In the genomic region with DNA sequence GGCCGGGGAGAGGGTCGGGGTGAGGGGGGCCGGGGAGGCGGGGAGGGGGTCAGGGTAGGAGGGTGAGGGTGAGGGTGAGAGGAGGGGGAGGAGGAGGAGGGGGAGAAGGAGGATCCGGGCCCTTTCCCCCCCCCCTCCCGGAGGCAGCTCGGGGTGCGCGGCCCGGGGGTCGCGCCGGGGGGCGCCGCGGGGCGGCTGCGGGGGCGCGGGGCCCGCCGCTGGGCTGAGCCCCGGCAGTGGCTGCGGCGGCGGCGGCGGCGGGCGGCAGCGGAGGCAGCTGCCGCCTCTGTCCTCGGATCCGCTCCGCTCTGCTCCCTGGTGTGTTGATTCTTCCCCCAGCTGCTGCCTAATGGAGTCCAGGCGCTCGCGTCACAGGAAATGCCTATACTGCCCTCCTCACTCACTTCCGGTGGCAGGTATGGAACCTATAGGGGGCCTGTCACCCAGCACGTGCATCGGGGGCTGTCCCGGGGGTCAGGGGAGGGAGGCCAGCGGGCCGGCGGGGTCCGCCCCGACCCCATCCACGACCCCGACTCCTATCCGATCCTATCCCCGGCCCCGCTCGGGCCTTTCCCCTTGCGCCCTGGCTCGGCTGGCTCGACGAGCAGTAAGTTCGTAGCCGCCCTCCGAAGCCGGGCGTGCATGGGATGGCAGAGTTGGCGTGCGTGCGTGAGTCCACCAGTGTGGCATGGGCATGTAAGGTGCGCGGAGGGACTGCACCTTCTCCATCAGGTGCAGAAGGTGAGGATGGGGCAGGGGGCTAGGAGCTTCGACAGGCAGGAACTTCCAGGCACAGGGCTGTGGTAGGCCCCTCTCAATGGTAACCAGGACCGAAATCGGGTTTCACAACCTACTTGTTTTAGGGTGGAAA, we compare ENCODE assay signal across 1 cellular context.
TF ChIP-seq lines count a peak whose summit lies in the region.

A gene (minus strand): TSS at position 351 of the 871 bp plus-strand sequence.

TF ChIP-seq in HepG2, 621 proteins besides CTCF, POLR2A, EP300 and RAD21 (continued from another document and continues in another):
- TF ChIP-seq, protein P1, sequence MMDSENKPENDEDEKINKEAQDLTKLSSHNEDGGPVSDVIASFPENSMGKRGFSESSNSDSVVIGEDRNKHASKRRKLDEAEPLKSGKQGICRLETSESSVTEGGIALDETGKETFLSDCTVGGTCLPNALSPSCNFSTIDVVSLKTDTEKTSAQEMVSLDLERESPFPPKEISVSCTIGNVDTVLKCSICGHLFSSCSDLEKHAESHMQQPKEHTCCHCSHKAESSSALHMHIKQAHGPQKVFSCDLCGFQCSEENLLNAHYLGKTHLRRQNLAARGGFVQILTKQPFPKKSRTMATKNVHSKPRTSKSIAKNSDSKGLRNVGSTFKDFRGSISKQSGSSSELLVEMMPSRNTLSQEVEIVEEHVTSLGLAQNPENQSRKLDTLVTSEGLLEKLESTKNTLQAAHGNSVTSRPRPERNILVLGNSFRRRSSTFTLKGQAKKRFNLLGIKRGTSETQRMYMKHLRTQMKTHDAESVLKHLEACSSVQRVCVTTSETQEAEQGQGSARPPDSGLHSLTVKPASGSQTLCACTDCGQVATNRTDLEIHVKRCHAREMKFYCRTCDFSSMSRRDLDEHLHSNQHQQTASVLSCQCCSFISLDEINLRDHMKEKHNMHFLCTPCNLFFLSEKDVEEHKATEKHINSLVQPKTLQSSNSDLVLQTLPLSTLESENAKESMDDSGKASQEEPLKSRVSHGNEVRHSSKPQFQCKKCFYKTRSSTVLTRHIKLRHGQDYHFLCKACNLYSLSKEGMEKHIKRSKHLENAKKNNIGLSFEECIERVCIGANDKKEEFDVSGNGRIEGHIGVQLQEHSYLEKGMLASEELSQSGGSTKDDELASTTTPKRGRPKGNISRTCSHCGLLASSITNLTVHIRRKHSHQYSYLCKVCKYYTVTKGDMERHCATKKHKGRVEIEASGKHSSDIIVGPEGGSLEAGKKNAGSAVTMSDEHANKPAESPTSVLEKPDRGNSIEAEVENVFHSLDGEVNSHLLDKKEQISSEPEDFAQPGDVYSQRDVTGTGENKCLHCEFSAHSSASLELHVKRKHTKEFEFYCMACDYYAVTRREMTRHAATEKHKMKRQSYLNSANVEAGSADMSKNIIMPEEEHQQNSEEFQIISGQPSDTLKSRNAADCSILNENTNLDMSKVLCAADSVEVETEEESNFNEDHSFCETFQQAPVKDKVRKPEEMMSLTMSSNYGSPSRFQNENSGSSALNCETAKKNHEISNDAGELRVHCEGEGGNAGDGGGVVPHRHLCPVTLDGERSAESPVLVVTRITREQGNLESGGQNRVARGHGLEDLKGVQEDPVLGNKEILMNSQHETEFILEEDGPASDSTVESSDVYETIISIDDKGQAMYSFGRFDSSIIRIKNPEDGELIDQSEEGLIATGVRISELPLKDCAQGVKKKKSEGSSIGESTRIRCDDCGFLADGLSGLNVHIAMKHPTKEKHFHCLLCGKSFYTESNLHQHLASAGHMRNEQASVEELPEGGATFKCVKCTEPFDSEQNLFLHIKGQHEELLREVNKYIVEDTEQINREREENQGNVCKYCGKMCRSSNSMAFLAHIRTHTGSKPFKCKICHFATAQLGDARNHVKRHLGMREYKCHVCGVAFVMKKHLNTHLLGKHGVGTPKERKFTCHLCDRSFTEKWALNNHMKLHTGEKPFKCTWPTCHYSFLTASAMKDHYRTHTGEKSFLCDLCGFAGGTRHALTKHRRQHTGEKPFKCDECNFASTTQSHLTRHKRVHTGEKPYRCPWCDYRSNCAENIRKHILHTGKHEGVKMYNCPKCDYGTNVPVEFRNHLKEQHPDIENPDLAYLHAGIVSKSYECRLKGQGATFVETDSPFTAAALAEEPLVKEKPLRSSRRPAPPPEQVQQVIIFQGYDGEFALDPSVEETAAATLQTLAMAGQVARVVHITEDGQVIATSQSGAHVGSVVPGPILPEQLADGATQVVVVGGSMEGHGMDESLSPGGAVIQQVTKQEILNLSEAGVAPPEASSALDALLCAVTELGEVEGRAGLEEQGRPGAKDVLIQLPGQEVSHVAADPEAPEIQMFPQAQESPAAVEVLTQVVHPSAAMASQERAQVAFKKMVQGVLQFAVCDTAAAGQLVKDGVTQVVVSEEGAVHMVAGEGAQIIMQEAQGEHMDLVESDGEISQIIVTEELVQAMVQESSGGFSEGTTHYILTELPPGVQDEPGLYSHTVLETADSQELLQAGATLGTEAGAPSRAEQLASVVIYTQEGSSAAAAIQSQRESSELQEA (CRISPR knock-in tag; IDR thresholded peaks at IDR 0.05; ENCODE audit: not compliant biosample characterization) = peak; percentile 78
- TF ChIP-seq ZNF660 (CRISPR knock-in tag; IDR thresholded peaks at IDR 0.05; ENCODE audit: borderline replicate concordance, low read depth) (no peak), ASH2L (IDR thresholded peaks at IDR 0.05; ENCODE audit: insufficient read length, low read depth, low read length) (peak; percentile 86), KLF16 (CRISPR knock-in tag; IDR thresholded peaks at IDR 0.05) (peak; percentile 74 to 79; a peak in 3 of 4 replicates), ATM (IDR thresholded peaks at IDR 0.05; ENCODE audit: borderline replicate concordance) (no peak), MYNN (CRISPR knock-in tag; IDR thresholded peaks at IDR 0.05; ENCODE audit: low read depth) (no peak), KLF11 (CRISPR knock-in tag; IDR thresholded peaks at IDR 0.05) (0 out of 2 replicates have a peak, but pooled peaks have one; percentile 46), ZFY (CRISPR knock-in tag; IDR thresholded peaks at IDR 0.05) (peak; percentile 87), ZNF713 (CRISPR knock-in tag; IDR thresholded peaks at IDR 0.05) (no peak), KDM3A (CRISPR knock-in tag; IDR thresholded peaks at IDR 0.05; ENCODE audit: low read depth) (no peak), ZNF331 (CRISPR knock-in tag; IDR thresholded peaks at IDR 0.05) (no peak), NKX3-1 (CRISPR knock-in tag; IDR thresholded peaks at IDR 0.05) (no peak; the same call in 1 of the 2 replicates), MAZ (IDR thresholded peaks at IDR 0.05; ENCODE audit: borderline replicate concordance, low read depth, low read length) (0 out of 2 replicates have a peak, but pooled peaks have one; percentile 4), MAZ (CRISPR knock-in tag; IDR thresholded peaks at IDR 0.05; ENCODE audit: low read depth) (no peak), ZFX (CRISPR knock-in tag; IDR thresholded peaks at IDR 0.05; ENCODE audit: low read depth) (peak; percentile 91), SNAPC2 (CRISPR knock-in tag; IDR thresholded peaks at IDR 0.05) (no peak; the same call in 1 of the 2 replicates), ZNF256 (CRISPR knock-in tag; conservative IDR thresholded peaks at IDR 0.05) (0 out of 2 replicates have a peak, but pooled peaks have one; percentile 47), ZNF616 (CRISPR knock-in tag; IDR thresholded peaks at IDR 0.05; ENCODE audit: low read depth) (peak; percentile 53; the same call in 1 of the 2 replicates), ZNF34 (CRISPR knock-in tag; IDR thresholded peaks at IDR 0.05; ENCODE audit: borderline replicate concordance) (peak; percentile 56; the same call in 1 of the 2 replicates), MLLT10 (CRISPR knock-in tag; IDR thresholded peaks at IDR 0.05) (no peak), ZNF839 (CRISPR knock-in tag; IDR thresholded peaks at IDR 0.05; ENCODE audit: borderline replicate concordance) (peak; percentile 83; the same call in 1 of the 2 replicates), KDM1A (CRISPR knock-in tag; IDR thresholded peaks at IDR 0.05) (no peak), SOX6 (IDR thresholded peaks at IDR 0.05) (no peak), SOX6 (CRISPR knock-in tag; IDR thresholded peaks at IDR 0.05) (peak; percentile 65), MBD4 (IDR thresholded peaks at IDR 0.05; ENCODE audit: borderline replicate concordance, low read length) (no peak)
- TF ChIP-seq, protein P2, sequence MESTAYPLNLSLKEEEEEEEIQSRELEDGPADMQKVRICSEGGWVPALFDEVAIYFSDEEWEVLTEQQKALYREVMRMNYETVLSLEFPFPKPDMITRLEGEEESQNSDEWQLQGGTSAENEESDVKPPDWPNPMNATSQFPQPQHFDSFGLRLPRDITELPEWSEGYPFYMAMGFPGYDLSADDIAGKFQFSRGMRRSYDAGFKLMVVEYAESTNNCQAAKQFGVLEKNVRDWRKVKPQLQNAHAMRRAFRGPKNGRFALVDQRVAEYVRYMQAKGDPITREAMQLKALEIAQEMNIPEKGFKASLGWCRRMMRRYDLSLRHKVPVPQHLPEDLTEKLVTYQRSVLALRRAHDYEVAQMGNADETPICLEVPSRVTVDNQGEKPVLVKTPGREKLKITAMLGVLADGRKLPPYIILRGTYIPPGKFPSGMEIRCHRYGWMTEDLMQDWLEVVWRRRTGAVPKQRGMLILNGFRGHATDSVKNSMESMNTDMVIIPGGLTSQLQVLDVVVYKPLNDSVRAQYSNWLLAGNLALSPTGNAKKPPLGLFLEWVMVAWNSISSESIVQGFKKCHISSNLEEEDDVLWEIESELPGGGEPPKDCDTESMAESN (CRISPR knock-in tag; conservative IDR thresholded peaks at IDR 0.05) = no peak; the same call in 1 of the 2 replicates
- TF ChIP-seq, protein P3, sequence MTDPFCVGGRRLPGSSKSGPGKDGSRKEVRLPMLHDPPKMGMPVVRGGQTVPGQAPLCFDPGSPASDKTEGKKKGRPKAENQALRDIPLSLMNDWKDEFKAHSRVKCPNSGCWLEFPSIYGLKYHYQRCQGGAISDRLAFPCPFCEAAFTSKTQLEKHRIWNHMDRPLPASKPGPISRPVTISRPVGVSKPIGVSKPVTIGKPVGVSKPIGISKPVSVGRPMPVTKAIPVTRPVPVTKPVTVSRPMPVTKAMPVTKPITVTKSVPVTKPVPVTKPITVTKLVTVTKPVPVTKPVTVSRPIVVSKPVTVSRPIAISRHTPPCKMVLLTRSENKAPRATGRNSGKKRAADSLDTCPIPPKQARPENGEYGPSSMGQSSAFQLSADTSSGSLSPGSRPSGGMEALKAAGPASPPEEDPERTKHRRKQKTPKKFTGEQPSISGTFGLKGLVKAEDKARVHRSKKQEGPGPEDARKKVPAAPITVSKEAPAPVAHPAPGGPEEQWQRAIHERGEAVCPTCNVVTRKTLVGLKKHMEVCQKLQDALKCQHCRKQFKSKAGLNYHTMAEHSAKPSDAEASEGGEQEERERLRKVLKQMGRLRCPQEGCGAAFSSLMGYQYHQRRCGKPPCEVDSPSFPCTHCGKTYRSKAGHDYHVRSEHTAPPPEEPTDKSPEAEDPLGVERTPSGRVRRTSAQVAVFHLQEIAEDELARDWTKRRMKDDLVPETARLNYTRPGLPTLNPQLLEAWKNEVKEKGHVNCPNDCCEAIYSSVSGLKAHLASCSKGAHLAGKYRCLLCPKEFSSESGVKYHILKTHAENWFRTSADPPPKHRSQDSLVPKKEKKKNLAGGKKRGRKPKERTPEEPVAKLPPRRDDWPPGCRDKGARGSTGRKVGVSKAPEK (CRISPR knock-in tag; IDR thresholded peaks at IDR 0.05; ENCODE audit: borderline replicate concordance) = no peak
- TF ChIP-seq, protein P4, sequence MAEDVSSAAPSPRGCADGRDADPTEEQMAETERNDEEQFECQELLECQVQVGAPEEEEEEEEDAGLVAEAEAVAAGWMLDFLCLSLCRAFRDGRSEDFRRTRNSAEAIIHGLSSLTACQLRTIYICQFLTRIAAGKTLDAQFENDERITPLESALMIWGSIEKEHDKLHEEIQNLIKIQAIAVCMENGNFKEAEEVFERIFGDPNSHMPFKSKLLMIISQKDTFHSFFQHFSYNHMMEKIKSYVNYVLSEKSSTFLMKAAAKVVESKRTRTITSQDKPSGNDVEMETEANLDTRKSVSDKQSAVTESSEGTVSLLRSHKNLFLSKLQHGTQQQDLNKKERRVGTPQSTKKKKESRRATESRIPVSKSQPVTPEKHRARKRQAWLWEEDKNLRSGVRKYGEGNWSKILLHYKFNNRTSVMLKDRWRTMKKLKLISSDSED (CRISPR knock-in tag; IDR thresholded peaks at IDR 0.05) = no peak
- TF ChIP-seq, protein P5, sequence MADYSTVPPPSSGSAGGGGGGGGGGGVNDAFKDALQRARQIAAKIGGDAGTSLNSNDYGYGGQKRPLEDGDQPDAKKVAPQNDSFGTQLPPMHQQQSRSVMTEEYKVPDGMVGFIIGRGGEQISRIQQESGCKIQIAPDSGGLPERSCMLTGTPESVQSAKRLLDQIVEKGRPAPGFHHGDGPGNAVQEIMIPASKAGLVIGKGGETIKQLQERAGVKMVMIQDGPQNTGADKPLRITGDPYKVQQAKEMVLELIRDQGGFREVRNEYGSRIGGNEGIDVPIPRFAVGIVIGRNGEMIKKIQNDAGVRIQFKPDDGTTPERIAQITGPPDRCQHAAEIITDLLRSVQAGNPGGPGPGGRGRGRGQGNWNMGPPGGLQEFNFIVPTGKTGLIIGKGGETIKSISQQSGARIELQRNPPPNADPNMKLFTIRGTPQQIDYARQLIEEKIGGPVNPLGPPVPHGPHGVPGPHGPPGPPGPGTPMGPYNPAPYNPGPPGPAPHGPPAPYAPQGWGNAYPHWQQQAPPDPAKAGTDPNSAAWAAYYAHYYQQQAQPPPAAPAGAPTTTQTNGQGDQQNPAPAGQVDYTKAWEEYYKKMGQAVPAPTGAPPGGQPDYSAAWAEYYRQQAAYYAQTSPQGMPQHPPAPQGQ (CRISPR knock-in tag; IDR thresholded peaks at IDR 0.05; ENCODE audit: borderline replicate concordance) = no peak
- TF ChIP-seq, protein P6, sequence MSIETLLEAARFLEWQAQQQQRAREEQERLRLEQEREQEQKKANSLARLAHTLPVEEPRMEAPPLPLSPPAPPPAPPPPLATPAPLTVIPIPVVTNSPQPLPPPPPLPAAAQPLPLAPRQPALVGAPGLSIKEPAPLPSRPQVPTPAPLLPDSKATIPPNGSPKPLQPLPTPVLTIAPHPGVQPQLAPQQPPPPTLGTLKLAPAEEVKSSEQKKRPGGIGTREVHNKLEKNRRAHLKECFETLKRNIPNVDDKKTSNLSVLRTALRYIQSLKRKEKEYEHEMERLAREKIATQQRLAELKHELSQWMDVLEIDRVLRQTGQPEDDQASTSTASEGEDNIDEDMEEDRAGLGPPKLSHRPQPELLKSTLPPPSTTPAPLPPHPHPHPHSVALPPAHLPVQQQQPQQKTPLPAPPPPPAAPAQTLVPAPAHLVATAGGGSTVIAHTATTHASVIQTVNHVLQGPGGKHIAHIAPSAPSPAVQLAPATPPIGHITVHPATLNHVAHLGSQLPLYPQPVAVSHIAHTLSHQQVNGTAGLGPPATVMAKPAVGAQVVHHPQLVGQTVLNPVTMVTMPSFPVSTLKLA (IDR thresholded peaks at IDR 0.05) = peak; percentile 89
- TF ChIP-seq, protein P7, sequence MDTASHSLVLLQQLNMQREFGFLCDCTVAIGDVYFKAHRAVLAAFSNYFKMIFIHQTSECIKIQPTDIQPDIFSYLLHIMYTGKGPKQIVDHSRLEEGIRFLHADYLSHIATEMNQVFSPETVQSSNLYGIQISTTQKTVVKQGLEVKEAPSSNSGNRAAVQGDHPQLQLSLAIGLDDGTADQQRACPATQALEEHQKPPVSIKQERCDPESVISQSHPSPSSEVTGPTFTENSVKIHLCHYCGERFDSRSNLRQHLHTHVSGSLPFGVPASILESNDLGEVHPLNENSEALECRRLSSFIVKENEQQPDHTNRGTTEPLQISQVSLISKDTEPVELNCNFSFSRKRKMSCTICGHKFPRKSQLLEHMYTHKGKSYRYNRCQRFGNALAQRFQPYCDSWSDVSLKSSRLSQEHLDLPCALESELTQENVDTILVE (CRISPR knock-in tag; IDR thresholded peaks at IDR 0.05) = peak; percentile 61; the same call in 1 of the 2 replicates
- TF ChIP-seq, protein P8, sequence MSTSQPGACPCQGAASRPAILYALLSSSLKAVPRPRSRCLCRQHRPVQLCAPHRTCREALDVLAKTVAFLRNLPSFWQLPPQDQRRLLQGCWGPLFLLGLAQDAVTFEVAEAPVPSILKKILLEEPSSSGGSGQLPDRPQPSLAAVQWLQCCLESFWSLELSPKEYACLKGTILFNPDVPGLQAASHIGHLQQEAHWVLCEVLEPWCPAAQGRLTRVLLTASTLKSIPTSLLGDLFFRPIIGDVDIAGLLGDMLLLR (CRISPR knock-in tag; IDR thresholded peaks at IDR 0.05) = peak; percentile 94
